Comparison of ENCODE assay signal across 2 cellular contexts in genomic region chr19:19354932-19355331, GRCh38.
A peak's percentile ranks its signal among the peaks of the same experiment; 100 is the strongest.
TF ChIP-seq lines count a peak whose summit lies in the region.

No MANE protein-coding gene starts in this region.

TF ChIP-seq in IMR-90, 13 proteins besides CTCF, POLR2A, EP300 and RAD21:
- TF ChIP-seq RFX5 (IDR thresholded peaks at IDR 0.05; ENCODE audit: low read depth, low read length) (no peak), FOS (IDR thresholded peaks at IDR 0.05; ENCODE audit: low read depth, low read length) (no peak), RCOR1 (IDR thresholded peaks at IDR 0.05; ENCODE audit: insufficient replicate concordance, low read length) (no peak), BHLHE40 (IDR thresholded peaks at IDR 0.05; ENCODE audit: low read depth, low read length) (no peak), SMC3 (IDR thresholded peaks at IDR 0.05; ENCODE audit: low read depth, low read length) (no peak), MAFK (IDR thresholded peaks at IDR 0.05; ENCODE audit: low read depth, low read length) (no peak), CEBPB (IDR thresholded peaks at IDR 0.05; ENCODE audit: low read depth, low read length) (no peak), CHD1 (IDR thresholded peaks at IDR 0.05; ENCODE audit: low read depth, low read length) (no peak), ELK1 (IDR thresholded peaks at IDR 0.05; ENCODE audit: borderline replicate concordance, low read depth, low read length) (no peak), MXI1 (IDR thresholded peaks at IDR 0.05; ENCODE audit: borderline replicate concordance, low read depth, low read length) (no peak), USF2 (IDR thresholded peaks at IDR 0.05; ENCODE audit: low read depth, low read length) (no peak), NFE2L2 (IDR thresholded peaks at IDR 0.05; ENCODE audit: low read depth, low read length) (no peak), MAZ (IDR thresholded peaks at IDR 0.05; ENCODE audit: borderline replicate concordance, low read depth, low read length) (no peak)

TF ChIP-seq in K562, 482 proteins besides CTCF, POLR2A, EP300 and RAD21:
- TF ChIP-seq HNRNPLL (IDR thresholded peaks at IDR 0.05; ENCODE audit: low read depth, low read length, poor library complexity, severe bottlenecking) (no peak), POLR2G (IDR thresholded peaks at IDR 0.05; ENCODE audit: low read depth, low read length) (0 out of 2 replicates have a peak, but pooled peaks have one; percentile 18)
